ENCODE assay signal across 1 cellular context in the genomic region with DNA sequence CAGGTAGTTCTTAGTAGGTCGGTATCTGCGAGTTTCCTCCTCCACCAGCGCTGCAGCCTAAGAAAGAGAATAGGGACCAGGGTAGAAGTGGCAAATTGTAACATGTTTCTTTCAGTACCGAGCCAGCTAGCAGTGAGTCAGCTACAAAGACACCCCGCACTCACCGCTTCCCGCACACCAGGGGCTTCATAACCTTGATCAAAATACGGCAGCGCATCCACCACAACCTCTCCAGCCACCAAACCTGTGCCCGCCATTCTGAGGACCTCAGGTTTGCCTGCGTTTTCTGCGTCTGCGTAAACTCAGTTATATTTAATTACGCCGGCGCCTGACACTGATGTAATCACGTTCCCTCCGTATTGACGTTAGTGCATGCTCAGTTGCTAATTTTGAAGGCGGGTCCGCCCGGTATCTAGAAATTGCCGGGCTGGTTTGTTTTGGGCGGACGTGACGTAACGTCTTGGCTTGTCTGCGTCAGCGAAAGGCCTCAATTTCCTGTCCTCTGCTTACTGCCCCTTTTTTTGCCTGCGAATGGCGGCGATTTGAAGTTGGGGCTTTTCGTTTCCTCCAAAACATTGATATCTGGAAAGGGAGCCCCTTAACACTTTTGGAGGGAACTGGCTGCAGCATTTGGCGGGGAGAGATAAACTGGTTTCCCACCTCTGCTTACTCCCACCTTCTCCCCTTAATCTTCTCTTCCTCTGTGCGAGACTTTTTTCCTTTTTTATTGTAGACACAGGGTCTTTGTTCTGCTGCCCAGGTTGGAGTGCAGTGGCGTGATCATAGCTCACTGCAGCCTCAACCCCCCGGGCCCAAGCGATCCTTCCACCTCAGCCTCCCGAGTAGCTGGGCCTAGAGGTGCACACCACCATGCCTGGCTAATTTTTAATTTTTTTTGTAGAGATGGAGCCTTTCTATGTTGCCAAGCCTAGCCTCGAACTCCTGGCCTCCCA.
TF ChIP-seq lines count a peak whose summit lies in the region.

Gene BCAS2 (minus strand): TSS at position 281 of the 953 bp plus-strand sequence. CDS start 24 bp downstream, at position 257.

TF ChIP-seq in K562, 482 proteins besides CTCF, POLR2A, EP300 and RAD21 (continued from another document and continues in another):
- TF ChIP-seq, protein P1, sequence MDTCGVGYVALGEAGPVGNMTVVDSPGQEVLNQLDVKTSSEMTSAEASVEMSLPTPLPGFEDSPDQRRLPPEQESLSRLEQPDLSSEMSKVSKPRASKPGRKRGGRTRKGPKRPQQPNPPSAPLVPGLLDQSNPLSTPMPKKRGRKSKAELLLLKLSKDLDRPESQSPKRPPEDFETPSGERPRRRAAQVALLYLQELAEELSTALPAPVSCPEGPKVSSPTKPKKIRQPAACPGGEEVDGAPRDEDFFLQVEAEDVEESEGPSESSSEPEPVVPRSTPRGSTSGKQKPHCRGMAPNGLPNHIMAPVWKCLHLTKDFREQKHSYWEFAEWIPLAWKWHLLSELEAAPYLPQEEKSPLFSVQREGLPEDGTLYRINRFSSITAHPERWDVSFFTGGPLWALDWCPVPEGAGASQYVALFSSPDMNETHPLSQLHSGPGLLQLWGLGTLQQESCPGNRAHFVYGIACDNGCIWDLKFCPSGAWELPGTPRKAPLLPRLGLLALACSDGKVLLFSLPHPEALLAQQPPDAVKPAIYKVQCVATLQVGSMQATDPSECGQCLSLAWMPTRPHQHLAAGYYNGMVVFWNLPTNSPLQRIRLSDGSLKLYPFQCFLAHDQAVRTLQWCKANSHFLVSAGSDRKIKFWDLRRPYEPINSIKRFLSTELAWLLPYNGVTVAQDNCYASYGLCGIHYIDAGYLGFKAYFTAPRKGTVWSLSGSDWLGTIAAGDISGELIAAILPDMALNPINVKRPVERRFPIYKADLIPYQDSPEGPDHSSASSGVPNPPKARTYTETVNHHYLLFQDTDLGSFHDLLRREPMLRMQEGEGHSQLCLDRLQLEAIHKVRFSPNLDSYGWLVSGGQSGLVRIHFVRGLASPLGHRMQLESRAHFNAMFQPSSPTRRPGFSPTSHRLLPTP (IDR thresholded peaks at IDR 0.05; ENCODE audit: borderline replicate concordance, extremely low read depth, insufficient read length), result no peak
- 0 out of 2 replicates have a peak, but pooled peaks have one; percentile 40 for TF ChIP-seq ZBTB1 (CRISPR knock-in tag; IDR thresholded peaks at IDR 0.05; ENCODE audit: borderline replicate concordance, low read depth)
- TF ChIP-seq ATF7 (IDR thresholded peaks at IDR 0.05), result peak; percentile 98
- TF ChIP-seq WHSC1 (IDR thresholded peaks at IDR 0.05; ENCODE audit: low read length), result no peak
- TF ChIP-seq ZNF766 (CRISPR knock-in tag; conservative IDR thresholded peaks at IDR 0.05), result peak; percentile 72; the same call in 1 of the 2 replicates
- TF ChIP-seq NR1H2 (CRISPR knock-in tag; IDR thresholded peaks at IDR 0.05), result no peak
- no peak for TF ChIP-seq ZFP30 (CRISPR knock-in tag; IDR thresholded peaks at IDR 0.05; ENCODE audit: borderline replicate concordance)
- no peak for TF ChIP-seq PREB (CRISPR knock-in tag; IDR thresholded peaks at IDR 0.05)
- peak; percentile 89 to 92 for TF ChIP-seq NRF1 (conservative IDR thresholded peaks at IDR 0.05 in 1 of 2, IDR thresholded peaks at IDR 0.05 in 1 of 2)
- no peak for TF ChIP-seq CBX8 (IDR thresholded peaks at IDR 0.05; ENCODE audit: borderline replicate concordance, extremely low read depth, low read depth, low read length, poor library complexity, severe bottlenecking)
- peak; percentile 71 for TF ChIP-seq MAX (CRISPR knock-in tag; IDR thresholded peaks at IDR 0.05)
- TF ChIP-seq ZSCAN32 (CRISPR knock-in tag; IDR thresholded peaks at IDR 0.05), result 0 out of 2 replicates have a peak, but pooled peaks have one; percentile 1
- TF ChIP-seq C11orf30 (IDR thresholded peaks at IDR 0.05; ENCODE audit: low read depth), result peak; percentile 95
- no peak for TF ChIP-seq SLC30A9 (CRISPR knock-in tag; IDR thresholded peaks at IDR 0.05)
- TF ChIP-seq SFPQ (IDR thresholded peaks at IDR 0.05; ENCODE audit: low read depth, low read length), result no peak
- TF ChIP-seq SRSF9 (IDR thresholded peaks at IDR 0.05; ENCODE audit: borderline replicate concordance, low read depth, low read length), result no peak
- TF ChIP-seq, protein P2, sequence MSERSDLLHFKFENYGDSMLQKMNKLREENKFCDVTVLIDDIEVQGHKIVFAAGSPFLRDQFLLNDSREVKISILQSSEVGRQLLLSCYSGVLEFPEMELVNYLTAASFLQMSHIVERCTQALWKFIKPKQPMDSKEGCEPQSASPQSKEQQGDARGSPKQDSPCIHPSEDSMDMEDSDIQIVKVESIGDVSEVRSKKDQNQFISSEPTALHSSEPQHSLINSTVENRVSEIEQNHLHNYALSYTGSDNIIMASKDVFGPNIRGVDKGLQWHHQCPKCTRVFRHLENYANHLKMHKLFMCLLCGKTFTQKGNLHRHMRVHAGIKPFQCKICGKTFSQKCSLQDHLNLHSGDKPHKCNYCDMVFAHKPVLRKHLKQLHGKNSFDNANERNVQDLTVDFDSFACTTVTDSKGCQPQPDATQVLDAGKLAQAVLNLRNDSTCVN (CRISPR knock-in tag; IDR thresholded peaks at IDR 0.05), result no peak
- TF ChIP-seq RBM39 (optimal IDR thresholded peaks at IDR 0.05; ENCODE audit: low read depth, low read length), result no peak
- no peak for TF ChIP-seq ZNF3 (CRISPR knock-in tag; IDR thresholded peaks at IDR 0.05)
- no peak for TF ChIP-seq ZNF253 (CRISPR knock-in tag; conservative IDR thresholded peaks at IDR 0.05)
- TF ChIP-seq, protein P3, sequence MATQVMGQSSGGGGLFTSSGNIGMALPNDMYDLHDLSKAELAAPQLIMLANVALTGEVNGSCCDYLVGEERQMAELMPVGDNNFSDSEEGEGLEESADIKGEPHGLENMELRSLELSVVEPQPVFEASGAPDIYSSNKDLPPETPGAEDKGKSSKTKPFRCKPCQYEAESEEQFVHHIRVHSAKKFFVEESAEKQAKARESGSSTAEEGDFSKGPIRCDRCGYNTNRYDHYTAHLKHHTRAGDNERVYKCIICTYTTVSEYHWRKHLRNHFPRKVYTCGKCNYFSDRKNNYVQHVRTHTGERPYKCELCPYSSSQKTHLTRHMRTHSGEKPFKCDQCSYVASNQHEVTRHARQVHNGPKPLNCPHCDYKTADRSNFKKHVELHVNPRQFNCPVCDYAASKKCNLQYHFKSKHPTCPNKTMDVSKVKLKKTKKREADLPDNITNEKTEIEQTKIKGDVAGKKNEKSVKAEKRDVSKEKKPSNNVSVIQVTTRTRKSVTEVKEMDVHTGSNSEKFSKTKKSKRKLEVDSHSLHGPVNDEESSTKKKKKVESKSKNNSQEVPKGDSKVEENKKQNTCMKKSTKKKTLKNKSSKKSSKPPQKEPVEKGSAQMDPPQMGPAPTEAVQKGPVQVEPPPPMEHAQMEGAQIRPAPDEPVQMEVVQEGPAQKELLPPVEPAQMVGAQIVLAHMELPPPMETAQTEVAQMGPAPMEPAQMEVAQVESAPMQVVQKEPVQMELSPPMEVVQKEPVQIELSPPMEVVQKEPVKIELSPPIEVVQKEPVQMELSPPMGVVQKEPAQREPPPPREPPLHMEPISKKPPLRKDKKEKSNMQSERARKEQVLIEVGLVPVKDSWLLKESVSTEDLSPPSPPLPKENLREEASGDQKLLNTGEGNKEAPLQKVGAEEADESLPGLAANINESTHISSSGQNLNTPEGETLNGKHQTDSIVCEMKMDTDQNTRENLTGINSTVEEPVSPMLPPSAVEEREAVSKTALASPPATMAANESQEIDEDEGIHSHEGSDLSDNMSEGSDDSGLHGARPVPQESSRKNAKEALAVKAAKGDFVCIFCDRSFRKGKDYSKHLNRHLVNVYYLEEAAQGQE (CRISPR knock-in tag; IDR thresholded peaks at IDR 0.05; ENCODE audit: low read depth), result 0 out of 2 replicates have a peak, but pooled peaks have one; percentile 8
- TF ChIP-seq, protein P4, sequence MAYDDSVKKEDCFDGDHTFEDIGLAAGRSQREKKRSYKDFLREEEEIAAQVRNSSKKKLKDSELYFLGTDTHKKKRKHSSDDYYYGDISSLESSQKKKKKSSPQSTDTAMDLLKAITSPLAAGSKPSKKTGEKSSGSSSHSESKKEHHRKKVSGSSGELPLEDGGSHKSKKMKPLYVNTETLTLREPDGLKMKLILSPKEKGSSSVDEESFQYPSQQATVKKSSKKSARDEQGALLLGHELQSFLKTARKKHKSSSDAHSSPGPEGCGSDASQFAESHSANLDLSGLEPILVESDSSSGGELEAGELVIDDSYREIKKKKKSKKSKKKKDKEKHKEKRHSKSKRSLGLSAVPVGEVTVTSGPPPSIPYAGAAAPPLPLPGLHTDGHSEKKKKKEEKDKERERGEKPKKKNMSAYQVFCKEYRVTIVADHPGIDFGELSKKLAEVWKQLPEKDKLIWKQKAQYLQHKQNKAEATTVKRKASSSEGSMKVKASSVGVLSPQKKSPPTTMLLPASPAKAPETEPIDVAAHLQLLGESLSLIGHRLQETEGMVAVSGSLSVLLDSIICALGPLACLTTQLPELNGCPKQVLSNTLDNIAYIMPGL (CRISPR knock-in tag; IDR thresholded peaks at IDR 0.05), result no peak
- TF ChIP-seq, protein P5, sequence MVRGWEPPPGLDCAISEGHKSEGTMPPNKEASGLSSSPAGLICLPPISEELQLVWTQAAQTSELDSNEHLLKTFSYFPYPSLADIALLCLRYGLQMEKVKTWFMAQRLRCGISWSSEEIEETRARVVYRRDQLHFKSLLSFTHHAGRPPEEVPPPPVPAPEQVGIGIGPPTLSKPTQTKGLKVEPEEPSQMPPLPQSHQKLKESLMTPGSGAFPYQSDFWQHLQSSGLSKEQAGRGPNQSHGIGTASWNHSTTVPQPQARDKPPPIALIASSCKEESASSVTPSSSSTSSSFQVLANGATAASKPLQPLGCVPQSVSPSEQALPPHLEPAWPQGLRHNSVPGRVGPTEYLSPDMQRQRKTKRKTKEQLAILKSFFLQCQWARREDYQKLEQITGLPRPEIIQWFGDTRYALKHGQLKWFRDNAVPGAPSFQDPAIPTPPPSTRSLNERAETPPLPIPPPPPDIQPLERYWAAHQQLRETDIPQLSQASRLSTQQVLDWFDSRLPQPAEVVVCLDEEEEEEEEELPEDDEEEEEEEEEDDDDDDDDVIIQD (CRISPR knock-in tag; IDR thresholded peaks at IDR 0.05), result no peak
- TF ChIP-seq TRIM24 (IDR thresholded peaks at IDR 0.05), result peak; percentile 46 to 56; a peak in 2 of 4 replicates
- no peak for TF ChIP-seq TCF7L2 (IDR thresholded peaks at IDR 0.05; ENCODE audit: low read depth, low read length)
